Comparison of ENCODE assay signal across 24 cellular contexts in genomic region chr1:205581321-205581980, GRCh38. TPM values are rescaled to one million over a fixed set of nuclear protein-coding genes. Genes with fewer than 3 reads are reported as not detected.
A peak's percentile ranks its signal among the peaks of the same experiment; 100 is the strongest.
DNase-seq lines count a peak whose midpoint lies in the region; ATAC-seq and TF ChIP-seq lines count a peak whose summit lies in the region.
"Had no signal": no experiment of that assay in that cellular context is flagged by ENCODE, and none has a peak within 500 bp of the region (broad histone marks: within the 10 kb centered on the region; RNA-seq: fewer than 3 reads in every experiment).

No MANE protein-coding gene starts in this region.

- H3K4me3 ChIP-seq in subcutaneous abdominal adipose tissue (ENCODE audit: low read depth in 1 of 5, low read length in 5 of 5) (no peak overlapping the region), mesendoderm (ENCODE audit: low read length) (no peak overlapping the region), PC-3 (ENCODE audit: low read length) (no peak overlapping the region)
- H3K4me3 ChIP-seq: GM23338, right lobe of liver, SK-N-MC, uterus had no signal

- no peak for ATAC-seq in PC-3
- ATAC-seq: GM23338, right lobe of liver had no signal

- CTCF ChIA-PET in PC-3 (lab: Charles Lee): interaction anchor here (0.6 kb wide), 1 partner anchor 10 kb away, joined by 3 read pairs; no protein-coding TSS in a partner anchor

- H3K9ac ChIP-seq in subcutaneous abdominal adipose tissue (ENCODE audit: low read length in 5 of 5) (no peak overlapping the region), mesendoderm (ENCODE audit: low read length) (no peak overlapping the region), PC-3 (ENCODE audit: low read length) (no peak overlapping the region)

- H2AFZ ChIP-seq in PC-3 (ENCODE audit: low read length): no peak overlapping the region
- H2AFZ ChIP-seq: GM23338 had no signal

- H3K4me3 Mint-ChIP-seq in activated T-cell treated with anti-CD3 and anti-CD28 coated beads, Interleukin-2, amount 50 U/mL, for 24 hours: no peak overlapping the region
- H3K4me3 Mint-ChIP-seq in chondrocyte (ENCODE audit: unreplicated experiment): no peak overlapping the region
- H3K4me3 Mint-ChIP-seq: central memory CD8-positive, alpha-beta T cell; GM23338; neural crest cell; T-helper 1 cell treated with Interleukin-12 subunit alpha and Interleukin-12 subunit beta and Interleukin-4 antibody, amounts not matched to agents 30 μg/mL and 1 μg/mL, for 36 hours had no signal

- H2BK15ac ChIP-seq in mesendoderm (replicated peaks; ENCODE audit: low read depth): no peak overlapping the region

- H3K9me3 Mint-ChIP-seq in activated T-cell treated with anti-CD3 and anti-CD28 coated beads, Interleukin-2, amount 50 U/mL, for 24 hours: no peaks in the 10 kb centered on the region
- no peaks in the 10 kb centered on the region for H3K9me3 Mint-ChIP-seq in chondrocyte (ENCODE audit: low read depth)
- H3K9me3 Mint-ChIP-seq: activated T-helper 2 cell treated with anti-CD3 and anti-CD28 coated beads, Interferon-gamma antibody, Interleukin-2, Interleukin-4, amounts not matched to agents 10 μg/mL and 5 μg/mL and 100 μg/mL, durations not matched to agents 14 hours and 24 hours and 36 hours; central memory CD8-positive, alpha-beta T cell; GM23338; neural crest cell; T-helper 1 cell treated with Interleukin-12 subunit alpha and Interleukin-12 subunit beta and Interleukin-4 antibody, amounts not matched to agents 30 μg/mL and 1 μg/mL, for 36 hours had no signal

- peak overlapping the region; percentile 35 for H3K27ac ChIP-seq in subcutaneous abdominal adipose tissue (ENCODE audit: low read depth, low read length)
- no peak overlapping the region for H3K27ac ChIP-seq in mesendoderm (ENCODE audit: low read depth, low read length)
- no peak overlapping the region for H3K27ac ChIP-seq in PC-3 (ENCODE audit: low read length)
- H3K27ac ChIP-seq: right lobe of liver, SK-N-MC had no signal

- H3K9me2 ChIP-seq in PC-3 (replicated peaks; ENCODE audit: low read length): no peaks in the 10 kb centered on the region

- POLR2A ChIA-PET in PC-3 (lab: Charles Lee; ENCODE audit: unreplicated experiment): no interaction called here

- H3K23ac ChIP-seq in mesendoderm (ENCODE audit: low read length): no peak overlapping the region

- intact Hi-C loops in PC-3 (cut with micrococcal nuclease): no loop called here

- no peaks in the 10 kb centered on the region for H3F3A ChIP-seq in PC-3 (ENCODE audit: low read length, unreplicated experiment)

- no peak overlapping the region for H2BK5ac ChIP-seq in mesendoderm (ENCODE audit: low read length)

- WGBS in mesendoderm (ENCODE audit: extremely low coverage, insufficient coverage, low lambda C conversion rate): no CpG with 5 or more reads among the region's 9 CpGs

- H3K18ac ChIP-seq in mesendoderm (ENCODE audit: low read length): no peak overlapping the region

- H3K27ac Mint-ChIP-seq in activated T-cell treated with anti-CD3 and anti-CD28 coated beads, Interleukin-2, amount 50 U/mL, for 24 hours: peak overlapping the region; percentile 40
- no peak overlapping the region for H3K27ac Mint-ChIP-seq in chondrocyte (ENCODE audit: unreplicated experiment)
- H3K27ac Mint-ChIP-seq: activated T-helper 2 cell treated with anti-CD3 and anti-CD28 coated beads, Interferon-gamma antibody, Interleukin-2, Interleukin-4, amounts not matched to agents 10 μg/mL and 5 μg/mL and 100 μg/mL, durations not matched to agents 14 hours and 24 hours and 36 hours; GM23338; T-helper 1 cell treated with Interleukin-12 subunit alpha and Interleukin-12 subunit beta and Interleukin-4 antibody, amounts not matched to agents 30 μg/mL and 1 μg/mL, for 36 hours had no signal

- H4K5ac ChIP-seq in mesendoderm (ENCODE audit: low read length): no peak overlapping the region

- no TSS peak for BruUV-seq in PC-3 (replicated peaks; lab: Mats Ljungman, UMichigan)

- H3K27me3 ChIP-seq in subcutaneous abdominal adipose tissue (ENCODE audit: control insufficient read depth in 5 of 5, insufficient read depth in 4 of 5, low read length in 5 of 5): peaks cover 13 to 41% (median 19%) of the 10 kb centered on the region in 5 donors
- no peaks in the 10 kb centered on the region for H3K27me3 ChIP-seq in mesendoderm (ENCODE audit: insufficient read depth, low read length, poor library complexity)
- no peaks in the 10 kb centered on the region for H3K27me3 ChIP-seq in PC-3 (ENCODE audit: low read length)
- H3K27me3 ChIP-seq: BE2C, right lobe of liver, uterus had no signal

- H2BK120ac ChIP-seq in mesendoderm (ENCODE audit: low read depth, low read length): no peak overlapping the region

- H4K8ac ChIP-seq in mesendoderm (ENCODE audit: low read depth, low read length): no peak overlapping the region

- peaks cover 6% of the 10 kb centered on the region for H3K4me1 Mint-ChIP-seq in activated T-cell treated with anti-CD3 and anti-CD28 coated beads, Interleukin-2, amount 50 U/mL, for 24 hours (ENCODE audit: low read depth)
- H3K4me1 Mint-ChIP-seq in chondrocyte (ENCODE audit: low read depth): no peaks in the 10 kb centered on the region
- H3K4me1 Mint-ChIP-seq: central memory CD8-positive, alpha-beta T cell; neural crest cell had no signal

- no peaks in the 10 kb centered on the region for H3K79me2 ChIP-seq in mesendoderm (ENCODE audit: control insufficient read depth, insufficient read depth, low read length)
- H3K79me2 ChIP-seq in PC-3 (ENCODE audit: low read length): no peaks in the 10 kb centered on the region

- H3K56ac ChIP-seq in mesendoderm (ENCODE audit: low read length): no peak overlapping the region

- H3K79me1 ChIP-seq in mesendoderm (ENCODE audit: low read length): no peaks in the 10 kb centered on the region

- H3K4me1 ChIP-seq in subcutaneous abdominal adipose tissue (ENCODE audit: control insufficient read depth in 5 of 5, insufficient read depth in 5 of 5, low read length in 5 of 5): peaks cover 0 to 23% (median 0%) of the 10 kb centered on the region in 5 donors
- no peaks in the 10 kb centered on the region for H3K4me1 ChIP-seq in mesendoderm (ENCODE audit: control insufficient read depth, low read depth, low read length)
- H3K4me1 ChIP-seq in PC-3 (ENCODE audit: insufficient read depth, low read length): peaks cover 25% of the 10 kb centered on the region
- H3K4me1 ChIP-seq: BE2C, uterus had no signal

- no peaks in the 10 kb centered on the region for H3K36me3 Mint-ChIP-seq in activated T-cell treated with anti-CD3 and anti-CD28 coated beads, Interleukin-2, amount 50 U/mL, for 24 hours (ENCODE audit: low read depth)
- no peaks in the 10 kb centered on the region for H3K36me3 Mint-ChIP-seq in chondrocyte (ENCODE audit: low read depth)

- peaks cover 0 to 2% (median 0%) of the 10 kb centered on the region in 5 donors for H3K36me3 ChIP-seq in subcutaneous abdominal adipose tissue (ENCODE audit: control insufficient read depth in 5 of 5, insufficient read depth in 5 of 5, low read length in 5 of 5)
- H3K36me3 ChIP-seq in mesendoderm (ENCODE audit: control insufficient read depth, insufficient read depth, low read length): no peaks in the 10 kb centered on the region
- no peaks in the 10 kb centered on the region for H3K36me3 ChIP-seq in PC-3 (ENCODE audit: low read depth, low read length)
- H3K36me3 ChIP-seq: BE2C, right lobe of liver, uterus had no signal

- H3K4me2 ChIP-seq in mesendoderm (ENCODE audit: low read length): no peak overlapping the region
- no peak overlapping the region for H3K4me2 ChIP-seq in PC-3 (ENCODE audit: low read length)
- H3K4me2 ChIP-seq: GM23338 had no signal

- no peak for DNase-seq in activated T-cell treated with anti-CD3 and anti-CD28 coated beads, Interleukin-2, amount 50 U/mL, for 24 hours
- DNase-seq in activated T-cell treated with anti-CD3 and anti-CD28 coated beads for 4 hours (no peak), chondrocyte (ENCODE audit: low spot score) (peak; percentile 58), mesenteric fat pad (ENCODE audit: low spot score) (peak; percentile 74), mesendoderm (no peak), PC-3 (no peak), dermis blood vessel endothelial cell (no peak)
- DNase-seq: activated CD4-positive, alpha-beta T cell treated with anti-CD3 and anti-CD28 coated beads for 4 hours; BE2C; DND-41; foreskin fibroblast; hypothalamus; NCI-H1092 treated with DMSO at 0.1 percent for 48 hours; NCI-H1930; NCI-H69; uterus had no signal

- TF ChIP-seq CTCF in chondrocyte (IDR thresholded peaks at IDR 0.05) (no peak), PC-3 (conservative IDR thresholded peaks at IDR 0.05; ENCODE audit: low read depth, low read length) (no peak)

- peaks cover 13% of the 10 kb centered on the region for H3K27me3 Mint-ChIP-seq in activated T-cell treated with anti-CD3 and anti-CD28 coated beads, Interleukin-2, amount 50 U/mL, for 24 hours
- peaks cover 50% of the 10 kb centered on the region for H3K27me3 Mint-ChIP-seq in chondrocyte (ENCODE audit: low read depth)

- no peak overlapping the region for H2AK5ac ChIP-seq in mesendoderm (ENCODE audit: low read length)

- no peak overlapping the region for H3K4ac ChIP-seq in mesendoderm (ENCODE audit: low read depth, low read length)

- no peaks in the 10 kb centered on the region for H4K20me1 ChIP-seq in PC-3 (ENCODE audit: low read length)

- no peaks in the 10 kb centered on the region for H3K9me3 ChIP-seq in subcutaneous abdominal adipose tissue (ENCODE audit: control insufficient read depth in 5 of 5, low read length in 5 of 5)
- H3K9me3 ChIP-seq in PC-3 (ENCODE audit: low read length): no peaks in the 10 kb centered on the region
- H3K9me3 ChIP-seq: BE2C, right lobe of liver, uterus had no signal

RNA-seq across cellular contexts. Expression of gene ELK4, which starts 50.4 kb away (rescaled TPM):
- total RNA-seq in chondrocyte (33.0 to 37.2 TPM (median 35.6 TPM) in 3 replicates), mesenteric fat pad (70.2 TPM), PC-3 (2014; rRNA removed) (16.3 and 16.4 TPM in 2 replicates), dermis blood vessel endothelial cell (33.4 and 65.3 TPM in 2 replicates)
- 9.3 TPM for polyA plus RNA-seq in mesendoderm (2013, experiment 1 of 2)
- 9.0 TPM for polyA plus RNA-seq in mesendoderm (2013, experiment 2 of 2)

Comparison
In these comparisons a context has a peak if more than half of its experiments do, and no peak if none do; other contexts are left out.
1. DNase-seq: peak in chondrocyte (single experiment) and mesenteric fat pad (single experiment); none in activated T-cell treated with anti-CD3 and anti-CD28 coated beads, Interleukin-2, amount 50 U/mL, for 24 hours (single experiment), activated T-cell treated with anti-CD3 and anti-CD28 coated beads for 4 hours (single experiment), mesendoderm (single experiment), PC-3 (single experiment) and dermis blood vessel endothelial cell (single experiment).